In the genomic region with DNA sequence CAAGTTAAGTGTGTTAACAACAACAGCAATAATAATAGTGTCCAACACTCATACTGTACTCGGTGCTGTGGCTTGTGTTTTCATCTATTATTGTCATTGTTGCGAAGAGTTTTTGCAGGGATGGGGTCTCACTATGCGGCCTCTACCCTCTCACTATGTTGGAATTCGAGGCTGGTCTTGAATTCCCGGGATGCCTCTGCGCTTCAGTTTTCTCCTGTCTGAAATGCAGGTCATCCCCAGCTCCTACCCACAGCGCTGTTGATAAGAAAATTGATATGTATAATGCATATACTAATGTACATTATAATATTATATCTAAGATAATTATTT, we compare ENCODE assay signal across 16 cellular contexts. TPM values are rescaled to one million over a fixed set of nuclear protein-coding genes. Genes with fewer than 3 reads are reported as not detected.
DNase-seq lines count a peak whose midpoint lies in the region; ATAC-seq, FAIRE-seq and TF ChIP-seq lines count a peak whose summit lies in the region.
"Had no signal": no experiment of that assay in that cellular context is flagged by ENCODE, and none has a peak within 500 bp of the region (broad histone marks: within the 10 kb centered on the region; RNA-seq: fewer than 3 reads in every experiment).

No MANE protein-coding gene starts in this region.

- no peaks in the 10 kb centered on the region for H4K20me1 ChIP-seq in K562 (replicated peaks; ENCODE audit: control insufficient read depth, insufficient read depth, low read length)

- BruUV-seq in K562 (replicated peaks; lab: Mats Ljungman, UMichigan), result no TSS peak

- no peak for TF ChIP-seq EP300 in K562 (IDR thresholded peaks at IDR 0.05; ENCODE audit: low read length)

- H3K36me3 Mint-ChIP-seq in activated T-helper 17 cell treated with anti-CD3 and anti-CD28 coated beads, Interleukin-2, amount 50 U/mL, for 72 hours (ENCODE audit: low read depth), result no peaks in the 10 kb centered on the region

- H2AFZ ChIP-seq in K562 (ENCODE audit: low read depth, low read length), result peak overlapping the region; percentile 73

- no peaks in the 10 kb centered on the region for H3K9me1 ChIP-seq in K562 (ENCODE audit: control insufficient read depth, insufficient read depth, low read length)

- peaks cover 21% of the 10 kb centered on the region for H3K27me3 Mint-ChIP-seq in activated T-helper 17 cell treated with anti-CD3 and anti-CD28 coated beads, Interleukin-2, amount 50 U/mL, for 72 hours

- no peak overlapping the region for H3K27ac Mint-ChIP-seq in activated T-helper 17 cell treated with anti-CD3 and anti-CD28 coated beads, Interleukin-2, amount 50 U/mL, for 72 hours

- TF ChIP-seq POLR2A in K562 (conservative IDR thresholded peaks at IDR 0.05), result no peak
- no peak for TF ChIP-seq POLR2A in testis (IDR thresholded peaks at IDR 0.05)
- TF ChIP-seq POLR2A in uterus (IDR thresholded peaks at IDR 0.05), result no peak

- no peak for ATAC-seq in left ventricle myocardium superior
- ATAC-seq in K562, result no peak
- no peak for ATAC-seq in activated T-helper 17 cell treated with anti-CD3 and anti-CD28 coated beads, Interleukin-2, amount 50 U/mL, for 72 hours (replicated peaks)
- ATAC-seq: activated T-cell treated with anti-CD3 and anti-CD28 coated beads, Interleukin-2, amount 50 U/mL, for 4 hours had no signal

- H3K36me3 ChIP-seq in left ventricle myocardium inferior, result no peaks in the 10 kb centered on the region
- H3K36me3 ChIP-seq in K562 (ENCODE audit: control insufficient read depth, insufficient read depth, low read length), result no peaks in the 10 kb centered on the region
- H3K36me3 ChIP-seq in testis (ENCODE audit: low read depth, missing control alignments), result no peaks in the 10 kb centered on the region
- no peaks in the 10 kb centered on the region for H3K36me3 ChIP-seq in uterus
- H3K36me3 ChIP-seq: HAP-1 had no signal

- CTCF ChIA-PET in K562 (lab: Yijun Ruan, JAX; ENCODE audit: low intra/inter-chr PET ratio), result no interaction called here
- CTCF ChIA-PET in HEK293T (lab: Yijun Ruan, JAX), result no interaction called here

- peaks cover 11% of the 10 kb centered on the region for H3K27me3 ChIP-seq in left ventricle myocardium inferior (ENCODE audit: low read depth)
- peaks cover 0 to 8% of the 10 kb centered on the region in 2 experiments; a peak in 3 of 5 replicates for H3K27me3 ChIP-seq in K562 (ENCODE audit: control insufficient read depth in 2 of 2, insufficient read depth in 2 of 2, low read length in 2 of 2)
- no peaks in the 10 kb centered on the region for H3K27me3 ChIP-seq in testis
- H3K27me3 ChIP-seq in uterus, result no peaks in the 10 kb centered on the region

- in situ Hi-C loops in K562 (cut with MboI), result no loop called here

- no peak overlapping the region for H3K4me3 Mint-ChIP-seq in activated T-helper 17 cell treated with anti-CD3 and anti-CD28 coated beads, Interleukin-2, amount 50 U/mL, for 72 hours
- H3K4me3 Mint-ChIP-seq: activated T-cell treated with anti-CD3 and anti-CD28 coated beads, Interleukin-2, amount 50 U/mL, for 4 hours had no signal

- H3K9me3 Mint-ChIP-seq in activated T-helper 17 cell treated with anti-CD3 and anti-CD28 coated beads, Interleukin-2, amount 50 U/mL, for 72 hours, result no peaks in the 10 kb centered on the region
- H3K9me3 Mint-ChIP-seq: activated T-cell treated with anti-CD3 and anti-CD28 coated beads, Interleukin-2, amount 50 U/mL, for 4 hours had no signal

- TF ChIP-seq CTCF in left ventricle myocardium inferior (IDR thresholded peaks at IDR 0.05; ENCODE audit: borderline replicate concordance), result no peak
- 0 out of 6 replicates have a peak, but pooled peaks of 1 of the 3 experiments have one; percentile 3 for TF ChIP-seq CTCF in K562 (IDR thresholded peaks at IDR 0.05 in 2 of 3, conservative IDR thresholded peaks at IDR 0.05 in 1 of 3; ENCODE audit: insufficient read depth in 2 of 3, low read depth in 1 of 3, low read length in 3 of 3)
- no peak for TF ChIP-seq CTCF in testis (IDR thresholded peaks at IDR 0.05)
- TF ChIP-seq CTCF in uterus (IDR thresholded peaks at IDR 0.05), result no peak

- H3K27ac ChIP-seq in left ventricle myocardium inferior (replicated peaks), result no peak overlapping the region
- no peak overlapping the region for H3K27ac ChIP-seq in K562 (ENCODE audit: extremely low read depth, low read depth, low read length)
- H3K27ac ChIP-seq in testis, result no peak overlapping the region
- peak overlapping the region in 1 of 2 donors; percentile 43 for H3K27ac ChIP-seq in uterus

- no peaks in the 10 kb centered on the region for H3K9me3 ChIP-seq in left ventricle myocardium inferior (replicated peaks)
- H3K9me3 ChIP-seq in K562 (replicated peaks; ENCODE audit: control insufficient read depth, insufficient read depth, low read depth, low read length), result no peaks in the 10 kb centered on the region
- no peaks in the 10 kb centered on the region for H3K9me3 ChIP-seq in testis
- no peaks in the 10 kb centered on the region for H3K9me3 ChIP-seq in uterus
- H3K9me3 ChIP-seq: HAP-1 had no signal

- DNase-seq in left ventricle myocardium inferior, result no peak
- no peak for DNase-seq in left ventricle myocardium superior
- no peak for DNase-seq in K562 (ENCODE audit: extremely low read depth in 1 of 4, low spot score in 3 of 4)
- peak; percentile 81 for DNase-seq in islet precursor cell
- no peak for DNase-seq in testis
- DNase-seq in HEK293T (ENCODE audit: extremely low spot score), result no peak
- DNase-seq in uterus, result no peak
- DNase-seq: activated T-cell treated with anti-CD3 and anti-CD28 coated beads, Interleukin-2, amount 50 U/mL, for 4 hours; DMS153; hippocampal formation; SW 1271 had no signal

- WGBS in K562 (ENCODE audit: insufficient coverage, low coverage, missing lambda C conversion rate), result 58% methylated on average over 7 of the region's 7 CpGs
- 43 to 45% methylated on average over 7 of the region's 7 CpGs for WGBS in testis, 2 donors

- H3K4me2 ChIP-seq in K562 (ENCODE audit: insufficient read depth, low read length), result peak overlapping the region; percentile 3; the same call in 1 of the 2 replicates

- TF ChIP-seq RAD21 in K562 (CRISPR knock-in tag; conservative IDR thresholded peaks at IDR 0.05 in 1 of 2, IDR thresholded peaks at IDR 0.05 in 1 of 2), result no peak

- H3K4me1 ChIP-seq in left ventricle myocardium inferior (peaks cover 45% of the 10 kb centered on the region), K562 (replicated peaks in 1 of 2; ENCODE audit: control insufficient read depth in 2 of 2, insufficient read depth in 2 of 2, low read length in 2 of 2) (peaks cover 31 to 35% of the 10 kb centered on the region in 2 experiments), testis (no peaks in the 10 kb centered on the region), uterus (peaks cover 0 to 5% of the 10 kb centered on the region in 2 donors)

- intact Hi-C loops in left ventricle myocardium inferior (cut with micrococcal nuclease) (no loop called here), left ventricle myocardium superior (cut with micrococcal nuclease) (no loop called here), K562 (cut with micrococcal nuclease) (no loop called here), testis (cut with DNase I; ENCODE audit: low total_unique reads) (no loop called here), uterus (cut with DNase I; ENCODE audit: low total_unique reads) (no loop called here)

- H3K9ac ChIP-seq in K562 (ENCODE audit: insufficient read depth in 1 of 2, low read depth in 2 of 2, low read length in 2 of 2), result peak overlapping the region in 1 of 2 experiments; percentile 81; a peak in 2 of 4 replicates

- FAIRE-seq in K562 (lab: Jason Lieb, UNC), result no peak
- FAIRE-seq: GM12878 had no signal

- H3K4me1 Mint-ChIP-seq in activated T-helper 17 cell treated with anti-CD3 and anti-CD28 coated beads, Interleukin-2, amount 50 U/mL, for 72 hours, result no peaks in the 10 kb centered on the region

- no peaks in the 10 kb centered on the region for H3K79me2 ChIP-seq in K562 (ENCODE audit: control insufficient read depth, insufficient read depth, low read length)

- POLR2A ChIA-PET in K562 (lab: Yijun Ruan, JAX) (interaction anchor here (1.1 kb wide), 1 partner anchor 9 kb away, joined by 3 read pairs; no protein-coding TSS in a partner anchor), HEK293T (lab: Yijun Ruan, JAX) (interaction anchor here (0.9 to 1.6 kb wide), 5 partner anchors 30 to 470 kb away, joined by 3 to 11 read pairs (median 3); a partner anchor contains a TSS)

- H3K4me3 ChIP-seq in left ventricle myocardium inferior (peak overlapping the region; percentile 48), K562 (no peak overlapping the region), testis (peak overlapping the region; percentile 7 to 9), uterus (no peak overlapping the region)
- H3K4me3 ChIP-seq: GM12878, HAP-1 had no signal

RNA-seq across cellular contexts. Expression of a gene that starts 4.9 kb away (rescaled TPM):
- total RNA-seq in left ventricle myocardium inferior (21.1 TPM), left ventricle myocardium superior (16.6 TPM), K562 (2014; rRNA removed) (not detected in 2 replicates), K562 (2014; rRNA removed; fragmentation: Illumina TruSeq; extraction: Trizol) (not detected in 2 replicates), K562 (2015; rRNA removed; fragmentation: Illumina TruSeq; extraction: Trizol) (not detected in 2 replicates), K562 (2021) (0.13 TPM in 1 of 2 replicates, not detected in the other), testis (under 1 TPM; 0.39 to 0.81 TPM), uterus (under 1 TPM in 2 of 4 donors, not detected in 2; 0.34 to 0.35 TPM)
- total RNA-seq in K562 (2011; cell fraction: chromatin; rRNA removed; ENCODE audit: low replicate concordance), result 1.1 TPM in 1 of 2 replicates, not detected in the other
- total RNA-seq in K562 (2011; cell fraction: nucleolus; rRNA removed), result 0.50 TPM in 1 of 2 replicates, not detected in the other
- total RNA-seq in K562 (2011; cell fraction: nucleoplasm; rRNA removed), result 0.44 TPM in 1 of 2 replicates, not detected in the other
- polyA plus RNA-seq in K562 (2011; rRNA removed) (0.20 and 0.43 TPM in 2 replicates), K562 (2014; fragmentation: Illumina TruSeq; extraction: Trizol) (0.12 TPM in 1 of 2 replicates, not detected in the other), K562 (2014; fragmentation: Nextera tagmentation; extraction: Ambion mirVana) (not detected), K562 (2014; rRNA removed) (0.11 TPM in 1 of 2 replicates, not detected in the other), testis (ENCODE audit: insufficient read depth, low read depth, low replicate concordance) (0.34 TPM)
- 0.19 and 3.0 TPM in 2 replicates for polyA plus RNA-seq in K562 (2011; cell fraction: cytosol; rRNA removed)
- 2.0 TPM in 1 of 2 replicates, not detected in the other for polyA plus RNA-seq in K562 (2011; cell fraction: nucleus; rRNA removed)
- 0.23 and 0.43 TPM in 2 replicates for polyA plus RNA-seq in K562 (2012)
- 0.14 TPM in 1 of 2 replicates, not detected in the other for polyA minus RNA-seq in K562 (2011; rRNA and poly(A)+ RNA removed)
- polyA minus RNA-seq in K562 (2011; cell fraction: cytosol; rRNA and poly(A)+ RNA removed), result 1.7 TPM in 1 of 2 replicates, not detected in the other
- polyA minus RNA-seq in K562 (2011; cell fraction: nucleus; rRNA and poly(A)+ RNA removed), result 1.2 TPM in 1 of 2 replicates, not detected in the other
- total RNA-seq in activated T-helper 17 cell treated with anti-CD3 and anti-CD28 coated beads, Interleukin-2, amount 50 U/mL, for 72 hours, result not detected
- total RNA-seq: A673; activated T-cell treated with anti-CD3 and anti-CD28 coated beads, Interleukin-2, amount 50 U/mL, for 4 hours; GM12878; urinary bladder had no signal
- polyA plus RNA-seq: GM12878 had no signal

RNA-seq across cellular contexts. Expression of a gene that starts 13.4 kb away (rescaled TPM):
- total RNA-seq in left ventricle myocardium inferior, result 6.5 TPM
- total RNA-seq in left ventricle myocardium superior, result 15.2 TPM
- total RNA-seq in K562 (2011; cell fraction: chromatin; rRNA removed; ENCODE audit: low replicate concordance), result not detected in 2 replicates
- total RNA-seq in K562 (2011; cell fraction: nucleolus; rRNA removed), result not detected in 2 replicates
- not detected in 2 replicates for total RNA-seq in K562 (2011; cell fraction: nucleoplasm; rRNA removed)
- total RNA-seq in K562 (2014; rRNA removed), result not detected in 2 replicates
- not detected in 2 replicates for total RNA-seq in K562 (2014; rRNA removed; fragmentation: Illumina TruSeq; extraction: Trizol)
- not detected in 2 replicates for total RNA-seq in K562 (2015; rRNA removed; fragmentation: Illumina TruSeq; extraction: Trizol)
- total RNA-seq in K562 (2021), result not detected in 2 replicates
- polyA plus RNA-seq in K562 (2011; rRNA removed), result not detected in 2 replicates
- polyA plus RNA-seq in K562 (2011; cell fraction: cytosol; rRNA removed), result 0.09 TPM in 1 of 2 replicates, not detected in the other
- polyA plus RNA-seq in K562 (2011; cell fraction: nucleus; rRNA removed), result 0.17 TPM in 1 of 2 replicates, not detected in the other
- polyA plus RNA-seq in K562 (2012), result not detected in 2 replicates
- polyA plus RNA-seq in K562 (2014; fragmentation: Illumina TruSeq; extraction: Trizol), result not detected in 2 replicates
- polyA plus RNA-seq in K562 (2014; fragmentation: Nextera tagmentation; extraction: Ambion mirVana), result not detected
- polyA plus RNA-seq in K562 (2014; rRNA removed), result not detected in 2 replicates
- polyA minus RNA-seq in K562 (2011; rRNA and poly(A)+ RNA removed), result not detected in 2 replicates
- not detected in 2 replicates for polyA minus RNA-seq in K562 (2011; cell fraction: cytosol; rRNA and poly(A)+ RNA removed)
- polyA minus RNA-seq in K562 (2011; cell fraction: nucleus; rRNA and poly(A)+ RNA removed), result not detected in 2 replicates
- under 1 TPM; 0.87 to 0.99 TPM for total RNA-seq in testis
- polyA plus RNA-seq in testis (ENCODE audit: insufficient read depth, low read depth, low replicate concordance), result 1.3 TPM
- total RNA-seq in uterus, result not detected
- total RNA-seq in activated T-helper 17 cell treated with anti-CD3 and anti-CD28 coated beads, Interleukin-2, amount 50 U/mL, for 72 hours, result not detected
- total RNA-seq: A673; activated T-cell treated with anti-CD3 and anti-CD28 coated beads, Interleukin-2, amount 50 U/mL, for 4 hours; GM12878; urinary bladder had no signal
- polyA plus RNA-seq: GM12878, urinary bladder had no signal

RNA-seq across cellular contexts. Expression of a gene that starts 30.4 kb away (rescaled TPM):
- 11.5 TPM for total RNA-seq in left ventricle myocardium inferior
- 14.7 TPM for total RNA-seq in left ventricle myocardium superior
- 39.4 and 55.2 TPM in 2 replicates for total RNA-seq in K562 (2011; cell fraction: chromatin; rRNA removed; ENCODE audit: low replicate concordance)
- 10.7 TPM in 2 replicates for total RNA-seq in K562 (2011; cell fraction: nucleolus; rRNA removed)
- total RNA-seq in K562 (2011; cell fraction: nucleoplasm; rRNA removed), result 25.4 and 86.3 TPM in 2 replicates
- 3.8 and 5.9 TPM in 2 replicates for total RNA-seq in K562 (2014; rRNA removed)
- total RNA-seq in K562 (2014; rRNA removed; fragmentation: Illumina TruSeq; extraction: Trizol), result 1.0 and 1.3 TPM in 2 replicates
- 1.2 and 1.3 TPM in 2 replicates for total RNA-seq in K562 (2015; rRNA removed; fragmentation: Illumina TruSeq; extraction: Trizol)
- total RNA-seq in K562 (2021), result 15.0 and 15.9 TPM in 2 replicates
- polyA plus RNA-seq in K562 (2011; rRNA removed), result 1.6 and 3.3 TPM in 2 replicates
- polyA plus RNA-seq in K562 (2011; cell fraction: cytosol; rRNA removed), result 3.0 and 6.5 TPM in 2 replicates
- 17.0 and 20.1 TPM in 2 replicates for polyA plus RNA-seq in K562 (2011; cell fraction: nucleus; rRNA removed)
- 6.7 and 9.7 TPM in 2 replicates for polyA plus RNA-seq in K562 (2012)
- polyA plus RNA-seq in K562 (2014; fragmentation: Illumina TruSeq; extraction: Trizol), result 3.3 and 3.9 TPM in 2 replicates
- polyA plus RNA-seq in K562 (2014; fragmentation: Nextera tagmentation; extraction: Ambion mirVana), result under 1 TPM; 0.06 to 0.08 TPM
- 3.4 and 4.9 TPM in 2 replicates for polyA plus RNA-seq in K562 (2014; rRNA removed)
- polyA minus RNA-seq in K562 (2011; rRNA and poly(A)+ RNA removed), result 3.0 and 4.6 TPM in 2 replicates
- polyA minus RNA-seq in K562 (2011; cell fraction: cytosol; rRNA and poly(A)+ RNA removed), result 5.6 and 7.0 TPM in 2 replicates
- polyA minus RNA-seq in K562 (2011; cell fraction: nucleus; rRNA and poly(A)+ RNA removed), result 4.6 and 5.4 TPM in 2 replicates
- total RNA-seq in testis, result 1 to 10 TPM; 4.0 to 7.2 TPM
- 4.3 TPM for polyA plus RNA-seq in testis (ENCODE audit: insufficient read depth, low read depth, low replicate concordance)
- 10 to 100 TPM in 1 of 4 donors, 1 to 10 TPM in 1, not detected in 2; 4.4 to 21.9 TPM for total RNA-seq in uterus
- total RNA-seq in activated T-helper 17 cell treated with anti-CD3 and anti-CD28 coated beads, Interleukin-2, amount 50 U/mL, for 72 hours, result 1 to 10 TPM; 4.7 to 6.5 TPM

RNA-seq across cellular contexts. Expression of a gene that starts 49.0 kb away (rescaled TPM):
- 16.0 TPM for total RNA-seq in left ventricle myocardium inferior
- total RNA-seq in left ventricle myocardium superior, result 16.3 TPM
- 4.3 and 8.7 TPM in 2 replicates for total RNA-seq in K562 (2011; cell fraction: chromatin; rRNA removed; ENCODE audit: low replicate concordance)
- total RNA-seq in K562 (2011; cell fraction: nucleolus; rRNA removed), result 5.7 and 6.8 TPM in 2 replicates
- 6.9 and 7.8 TPM in 2 replicates for total RNA-seq in K562 (2011; cell fraction: nucleoplasm; rRNA removed)
- 5.9 and 7.3 TPM in 2 replicates for total RNA-seq in K562 (2014; rRNA removed)
- total RNA-seq in K562 (2014; rRNA removed; fragmentation: Illumina TruSeq; extraction: Trizol), result 2.3 and 3.2 TPM in 2 replicates
- total RNA-seq in K562 (2015; rRNA removed; fragmentation: Illumina TruSeq; extraction: Trizol), result 4.7 and 5.5 TPM in 2 replicates
- 14.4 and 17.5 TPM in 2 replicates for total RNA-seq in K562 (2021)
- 3.8 and 4.7 TPM in 2 replicates for polyA plus RNA-seq in K562 (2011; rRNA removed)
- 3.5 and 7.4 TPM in 2 replicates for polyA plus RNA-seq in K562 (2011; cell fraction: cytosol; rRNA removed)
- polyA plus RNA-seq in K562 (2011; cell fraction: nucleus; rRNA removed), result 7.6 and 10.7 TPM in 2 replicates
- 10.6 and 12.2 TPM in 2 replicates for polyA plus RNA-seq in K562 (2012)
- 8.7 TPM in 2 replicates for polyA plus RNA-seq in K562 (2014; fragmentation: Illumina TruSeq; extraction: Trizol)
- polyA plus RNA-seq in K562 (2014; fragmentation: Nextera tagmentation; extraction: Ambion mirVana), result under 1 TPM; 0.79 to 0.81 TPM
- 5.7 and 5.8 TPM in 2 replicates for polyA plus RNA-seq in K562 (2014; rRNA removed)
- 2.1 and 3.1 TPM in 2 replicates for polyA minus RNA-seq in K562 (2011; rRNA and poly(A)+ RNA removed)
- 5.5 and 6.6 TPM in 2 replicates for polyA minus RNA-seq in K562 (2011; cell fraction: cytosol; rRNA and poly(A)+ RNA removed)
- 2.8 and 3.4 TPM in 2 replicates for polyA minus RNA-seq in K562 (2011; cell fraction: nucleus; rRNA and poly(A)+ RNA removed)
- total RNA-seq in testis, result 10 to 100 TPM; 16.5 to 17.4 TPM
- polyA plus RNA-seq in testis (ENCODE audit: insufficient read depth, low read depth, low replicate concordance), result 8.5 TPM
- total RNA-seq in uterus, result 10 to 100 TPM in 1 of 4 donors, 1 to 10 TPM in 1, under 1 TPM in 2; 0.26 to 19.3 (median 2.4) TPM
- total RNA-seq in activated T-helper 17 cell treated with anti-CD3 and anti-CD28 coated beads, Interleukin-2, amount 50 U/mL, for 72 hours, result 10 to 100 TPM in 1 of 2 donors, 1 to 10 TPM in 1; 8.7 to 12.9 TPM

RNA-seq across cellular contexts. Expression of a gene that starts 49.8 kb away (rescaled TPM):
- total RNA-seq in left ventricle myocardium inferior (15.6 TPM), left ventricle myocardium superior (17.0 TPM), K562 (2014; rRNA removed) (14.7 and 23.6 TPM in 2 replicates), K562 (2014; rRNA removed; fragmentation: Illumina TruSeq; extraction: Trizol) (0.55 and 1.2 TPM in 2 replicates), K562 (2015; rRNA removed; fragmentation: Illumina TruSeq; extraction: Trizol) (5.6 and 6.4 TPM in 2 replicates), K562 (2021) (15.6 and 16.7 TPM in 2 replicates), testis (10 to 100 TPM; 25.0 to 29.4 TPM), uterus (10 to 100 TPM in 3 of 4 donors, 1 to 10 TPM in 1; 5.4 to 20.4 (median 14.6) TPM)
- 3.2 and 12.0 TPM in 2 replicates for total RNA-seq in K562 (2011; cell fraction: chromatin; rRNA removed; ENCODE audit: low replicate concordance)
- 12.4 and 13.0 TPM in 2 replicates for total RNA-seq in K562 (2011; cell fraction: nucleolus; rRNA removed)
- 7.3 and 7.5 TPM in 2 replicates for total RNA-seq in K562 (2011; cell fraction: nucleoplasm; rRNA removed)
- polyA plus RNA-seq in K562 (2011; rRNA removed) (2.9 and 3.7 TPM in 2 replicates), K562 (2014; fragmentation: Illumina TruSeq; extraction: Trizol) (1.4 and 5.4 TPM in 2 replicates), K562 (2014; fragmentation: Nextera tagmentation; extraction: Ambion mirVana) (under 1 TPM; 0.08 to 0.10 TPM), K562 (2014; rRNA removed) (13.1 and 14.4 TPM in 2 replicates), testis (ENCODE audit: insufficient read depth, low read depth, low replicate concordance) (8.5 TPM)
- polyA plus RNA-seq in K562 (2011; cell fraction: cytosol; rRNA removed), result 6.8 and 21.8 TPM in 2 replicates
- polyA plus RNA-seq in K562 (2011; cell fraction: nucleus; rRNA removed), result 9.0 and 14.1 TPM in 2 replicates
- 7.6 and 20.4 TPM in 2 replicates for polyA plus RNA-seq in K562 (2012)
- 0.30 and 0.67 TPM in 2 replicates for polyA minus RNA-seq in K562 (2011; rRNA and poly(A)+ RNA removed)
- polyA minus RNA-seq in K562 (2011; cell fraction: cytosol; rRNA and poly(A)+ RNA removed), result 5.1 and 7.1 TPM in 2 replicates
- 5.9 and 6.3 TPM in 2 replicates for polyA minus RNA-seq in K562 (2011; cell fraction: nucleus; rRNA and poly(A)+ RNA removed)
- 10 to 100 TPM; 20.1 to 25.3 TPM for total RNA-seq in activated T-helper 17 cell treated with anti-CD3 and anti-CD28 coated beads, Interleukin-2, amount 50 U/mL, for 72 hours

Comparison
In these comparisons a context has a peak if more than half of its experiments do, and no peak if none do; other contexts are left out.
1. H3K4me3 ChIP-seq: peak in left ventricle myocardium inferior (single experiment) and testis (2 of 2); none in K562 (single experiment) and uterus (0 of 2).